In genomic region chr9:85925493-85925892, GRCh38 we compare ENCODE assay signal across 10 cellular contexts.
"Had no signal": no experiment of that assay in that cellular context is flagged by ENCODE, and none has a peak within 500 bp of the region (broad histone marks: within the 10 kb centered on the region; RNA-seq: fewer than 3 reads in every experiment).

No MANE protein-coding gene starts in this region.

- H3K4me2 ChIP-seq: GM23338 had no signal

- H3K4me3 ChIP-seq: GM23248, GM23338, HAP-1 had no signal

- H3K9me3 ChIP-seq: HAP-1 had no signal

- FAIRE-seq: H1 had no signal

- ATAC-seq: GM23338, HCT116 had no signal

- DNase-seq: GM23248, GOT3, H7, H9, HCEC 1CT, HFFc6 had no signal

- H2AFZ ChIP-seq: GM23248, GM23338 had no signal

- H3K36me3 ChIP-seq: HAP-1 had no signal

- H3K4me1 ChIP-seq: HAP-1 had no signal

- H3K27ac ChIP-seq: GM23248 had no signal

- H3K9ac ChIP-seq: GM23248 had no signal
